In genomic region chr6:14638932-14639875, GRCh38 we compare ENCODE assay signal across 8 cellular contexts.
DNase-seq lines count a peak whose midpoint lies in the region; ATAC-seq and TF ChIP-seq lines count a peak whose summit lies in the region.

No MANE protein-coding gene starts in this region.

- BruUV-seq in Calu3 (replicated peaks; lab: Mats Ljungman, UMichigan): no TSS peak

- CTCF ChIA-PET in Calu3 (lab: Charles Lee): interaction anchor here (0.6 kb wide), 1 partner anchor 242 kb away, joined by 3 read pairs; no protein-coding TSS in a partner anchor

- no peak for TF ChIP-seq CTCF in Calu3 (IDR thresholded peaks at IDR 0.05; ENCODE audit: unreplicated experiment)

- H3K4me3 ChIP-seq in HUES6 (ENCODE audit: low read depth, low read length): peak overlapping the region; percentile 33; the same call in 1 of the 2 replicates
- H3K4me3 ChIP-seq in skeletal muscle tissue (ENCODE audit: low read length in 3 of 3): peak overlapping the region; percentile 65 to 67 (median 66)

- H3K27me3 Mint-ChIP-seq in Calu3 (ENCODE audit: unreplicated experiment): no peaks in the 10 kb centered on the region

- H3K4me1 ChIP-seq in HUES6 (ENCODE audit: control insufficient read depth, insufficient read depth, low read length) (peaks cover 43% of the 10 kb centered on the region), skeletal muscle tissue (ENCODE audit: control insufficient read depth in 3 of 3, insufficient read depth in 3 of 3, low read length in 3 of 3) (peaks cover 42 to 47% (median 46%) of the 10 kb centered on the region in 3 donors)

- intact Hi-C loops in Calu3 (cut with micrococcal nuclease; ENCODE audit: unreplicated experiment): no loop called here
- intact Hi-C loops in Right ventricle myocardium inferior (cut with DNase I): loop anchor here (5.0 kb wide), 2 partner anchors 207 to 608 kb away; partner anchors contain the start of gene JARID2

- peak overlapping the region; percentile 30 for H3K4me3 Mint-ChIP-seq in Calu3 (ENCODE audit: low read depth, unreplicated experiment)

- no peak overlapping the region for H3K27ac Mint-ChIP-seq in Calu3 (ENCODE audit: unreplicated experiment)

- ATAC-seq in Right ventricle myocardium inferior (peak; percentile 88), HG03139 (IDR thresholded peaks at IDR 0.05; ENCODE audit: unreplicated experiment) (no peak), GM21390 (IDR thresholded peaks at IDR 0.05; ENCODE audit: unreplicated experiment) (no peak)

- H3K27ac ChIP-seq in HUES6 (ENCODE audit: low read depth, low read length) (peak overlapping the region; percentile 88), skeletal muscle tissue (ENCODE audit: low read depth, low read length) (peak overlapping the region; percentile 96)

- H3K4me1 Mint-ChIP-seq in Calu3 (ENCODE audit: low read depth, unreplicated experiment): peaks cover 15% of the 10 kb centered on the region

- H3K9ac ChIP-seq in HUES6 (ENCODE audit: low read length): peak overlapping the region; percentile 67
- H3K9ac ChIP-seq in skeletal muscle tissue (ENCODE audit: low read depth in 1 of 3, low read length in 3 of 3): peak overlapping the region; percentile 79 to 80 (median 80)

- H3K36me3 Mint-ChIP-seq in Calu3 (ENCODE audit: insufficient read depth, unreplicated experiment): peaks cover 5% of the 10 kb centered on the region

- DNase-seq in Calu3 (no peak), SW480 (ENCODE audit: low spot score) (peak; percentile 8), Right ventricle myocardium inferior (ENCODE audit: missing footprints) (peak; percentile 61)
- DNase-seq in stimulated activated CD4-positive, alpha-beta T cell treated with anti-CD3 and anti-CD28 coated beads, Interleukin-12 subunit alpha, Interleukin-12 subunit beta, amount 100 ng/mL, for 4 hours: no peak

- H3K27me3 ChIP-seq in HUES6 (ENCODE audit: control insufficient read depth, insufficient read depth, low read length) (no peaks in the 10 kb centered on the region), skeletal muscle tissue (ENCODE audit: control insufficient read depth in 3 of 3, insufficient read depth in 3 of 3, low read length in 3 of 3) (no peaks in the 10 kb centered on the region)

- H3K36me3 ChIP-seq in HUES6 (ENCODE audit: control insufficient read depth, insufficient read depth, low read length) (no peaks in the 10 kb centered on the region), skeletal muscle tissue (ENCODE audit: control insufficient read depth in 3 of 3, insufficient read depth in 3 of 3, low read length in 3 of 3) (no peaks in the 10 kb centered on the region)

- H3K9me3 Mint-ChIP-seq in Calu3 (ENCODE audit: low read depth, unreplicated experiment): no peaks in the 10 kb centered on the region

- no peaks in the 10 kb centered on the region for H3K9me3 ChIP-seq in HUES6 (ENCODE audit: control insufficient read depth, insufficient read depth, low read depth, low read length)
- H3K9me3 ChIP-seq in skeletal muscle tissue (ENCODE audit: control insufficient read depth in 3 of 3, low read length in 3 of 3): no peaks in the 10 kb centered on the region

Comparison
In these comparisons a context has a peak if more than half of its experiments do, and no peak if none do; other contexts are left out.
1. DNase-seq: peak in SW480 (single experiment) and Right ventricle myocardium inferior (single experiment); none in Calu3 (single experiment) and stimulated activated CD4-positive, alpha-beta T cell treated with anti-CD3 and anti-CD28 coated beads, Interleukin-12 subunit alpha, Interleukin-12 subunit beta, amount 100 ng/mL, for 4 hours (single experiment).